1 cellular context compared by ENCODE assay signal in the genomic region with DNA sequence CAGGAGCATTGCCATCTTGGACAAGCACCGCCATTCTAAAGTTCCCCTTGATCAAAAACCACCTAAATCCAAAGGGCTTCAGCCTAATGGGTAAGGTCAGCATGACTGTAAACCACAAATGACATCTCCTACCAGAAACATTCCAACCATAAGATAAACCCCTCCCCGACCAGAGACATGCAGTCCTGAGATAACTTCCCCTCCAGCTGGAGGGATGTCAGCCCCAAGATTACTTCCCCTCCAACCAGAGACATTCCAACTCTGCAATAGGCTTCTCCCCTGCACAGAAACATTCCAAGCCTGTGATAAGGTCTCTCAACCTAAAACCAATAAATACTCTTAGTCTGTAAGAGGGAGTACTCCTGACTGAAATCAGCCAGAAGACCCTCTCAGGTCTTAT.
TF ChIP-seq lines count a peak whose summit lies in the region.

No MANE protein-coding gene starts in this region.

TF ChIP-seq in K562, 482 proteins besides CTCF, POLR2A, EP300 and RAD21 (continued from another document):
- TF ChIP-seq, protein P1, sequence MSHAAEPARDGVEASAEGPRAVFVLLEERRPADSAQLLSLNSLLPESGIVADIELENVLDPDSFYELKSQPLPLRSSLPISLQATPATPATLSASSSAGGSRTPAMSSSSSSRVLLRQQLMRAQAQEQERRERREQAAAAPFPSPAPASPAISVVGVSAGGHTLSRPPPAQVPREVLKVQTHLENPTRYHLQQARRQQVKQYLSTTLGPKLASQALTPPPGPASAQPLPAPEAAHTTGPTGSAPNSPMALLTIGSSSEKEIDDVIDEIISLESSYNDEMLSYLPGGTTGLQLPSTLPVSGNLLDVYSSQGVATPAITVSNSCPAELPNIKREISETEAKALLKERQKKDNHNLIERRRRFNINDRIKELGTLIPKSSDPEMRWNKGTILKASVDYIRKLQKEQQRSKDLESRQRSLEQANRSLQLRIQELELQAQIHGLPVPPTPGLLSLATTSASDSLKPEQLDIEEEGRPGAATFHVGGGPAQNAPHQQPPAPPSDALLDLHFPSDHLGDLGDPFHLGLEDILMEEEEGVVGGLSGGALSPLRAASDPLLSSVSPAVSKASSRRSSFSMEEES (CRISPR knock-in tag; IDR thresholded peaks at IDR 0.05) = no peak
- TF ChIP-seq BHLHE40 (IDR thresholded peaks at IDR 0.05; ENCODE audit: low read length) (no peak), SP2 (IDR thresholded peaks at IDR 0.05; ENCODE audit: extremely low read depth, low read depth, low read length, poor library complexity, severe bottlenecking) (no peak), RBM25 (IDR thresholded peaks at IDR 0.05; ENCODE audit: low read depth, low read length, severe bottlenecking) (no peak), TCF3 (CRISPR knock-in tag; IDR thresholded peaks at IDR 0.05) (peak; percentile 68), CBX1 (IDR thresholded peaks at IDR 0.05; ENCODE audit: low read depth) (no peak), CBFA2T2 (conservative IDR thresholded peaks at IDR 0.05) (peak; percentile 45; the same call in 1 of the 2 replicates), KDM1A (IDR thresholded peaks at IDR 0.05) (0 out of 4 replicates have a peak, but pooled peaks of 1 of the 2 experiments have one; percentile 28), PCBP2 (IDR thresholded peaks at IDR 0.05; ENCODE audit: low read depth, low read length, poor library complexity, severe bottlenecking) (no peak), ARID1B (IDR thresholded peaks at IDR 0.05) (peak; percentile 28; the same call in 1 of the 2 replicates), PRPF4 (IDR thresholded peaks at IDR 0.05; ENCODE audit: insufficient read depth, low read depth, low read length, poor library complexity, severe bottlenecking) (no peak)
- TF ChIP-seq, protein P2, sequence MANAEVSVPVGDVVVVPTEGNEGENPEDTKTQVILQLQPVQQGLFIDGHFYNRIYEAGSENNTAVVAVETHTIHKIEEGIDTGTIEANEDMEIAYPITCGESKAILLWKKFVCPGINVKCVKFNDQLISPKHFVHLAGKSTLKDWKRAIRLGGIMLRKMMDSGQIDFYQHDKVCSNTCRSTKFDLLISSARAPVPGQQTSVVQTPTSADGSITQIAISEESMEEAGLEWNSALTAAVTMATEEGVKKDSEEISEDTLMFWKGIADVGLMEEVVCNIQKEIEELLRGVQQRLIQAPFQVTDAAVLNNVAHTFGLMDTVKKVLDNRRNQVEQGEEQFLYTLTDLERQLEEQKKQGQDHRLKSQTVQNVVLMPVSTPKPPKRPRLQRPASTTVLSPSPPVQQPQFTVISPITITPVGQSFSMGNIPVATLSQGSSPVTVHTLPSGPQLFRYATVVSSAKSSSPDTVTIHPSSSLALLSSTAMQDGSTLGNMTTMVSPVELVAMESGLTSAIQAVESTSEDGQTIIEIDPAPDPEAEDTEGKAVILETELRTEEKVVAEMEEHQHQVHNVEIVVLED (CRISPR knock-in tag; IDR thresholded peaks at IDR 0.05) = no peak
